ENCODE assay signal across 24 cellular contexts in genomic region chr2:200993097-200993496, GRCh38. TPM values are rescaled to one million over a fixed set of nuclear protein-coding genes. Genes with fewer than 3 reads are reported as not detected.
A peak's percentile ranks its signal among the peaks of the same experiment; 100 is the strongest.
DNase-seq lines count a peak whose midpoint lies in the region; ATAC-seq and TF ChIP-seq lines count a peak whose summit lies in the region.
"Had no signal": no experiment of that assay in that cellular context is flagged by ENCODE, and none has a peak within 500 bp of the region (broad histone marks: within the 10 kb centered on the region; RNA-seq: fewer than 3 reads in every experiment).

No MANE protein-coding gene starts in this region.

- no peaks in the 10 kb centered on the region for H3K27me3 ChIP-seq in ACC112 (ENCODE audit: insufficient read depth, low read length)
- H3K27me3 ChIP-seq in lower lobe of right lung (ENCODE audit: low read depth): no peaks in the 10 kb centered on the region
- H3K27me3 ChIP-seq: gastroesophageal sphincter, right atrium auricular region, uterus had no signal

- TF ChIP-seq CTCF in fibroblast of villous mesenchyme (IDR thresholded peaks at IDR 0.05; ENCODE audit: insufficient read depth, low read depth, low read length): no peak
- TF ChIP-seq CTCF in lower lobe of right lung (IDR thresholded peaks at IDR 0.05): no peak

- DNase-seq in GM03348 (ENCODE audit: low spot score) (peak; percentile 49), amniotic epithelial cell (ENCODE audit: low read depth) (peak; percentile 59), fibroblast of villous mesenchyme (ENCODE audit: low read depth) (peak; percentile 70), NCI-H1694 (lab: John Stamatoyannopoulos, UW) (no peak), lower lobe of right lung (no peak), NCI-H1417 treated with DMSO at 0.1 percent for 48 hours (lab: John Stamatoyannopoulos, UW) (no peak)
- DNase-seq: ACHN; activated CD8-positive, alpha-beta memory T cell treated with anti-CD3 and anti-CD28 coated beads, Interleukin-2, amount 50 U/mL, for 48 hours; activated naive CD8-positive, alpha-beta T cell treated with anti-CD3 and anti-CD28 coated beads for 36 hours; GOT3; natural killer cell; NCI-H1417; NCI-H446 treated with DMSO at 0.1 percent for 48 hours; stimulated activated CD4-positive, alpha-beta T cell treated with anti-CD3 and anti-CD28 coated beads, Interleukin-12 subunit alpha, Interleukin-12 subunit beta, amount 100 ng/mL, for 4 hours; stimulated activated CD4-positive, alpha-beta T cell treated with anti-CD3 and anti-CD28 coated beads, Interleukin-4, amount 100 ng/mL, for 24 hours; stimulated activated naive B cell treated with anti-CD40 and anti-IgM and Interleukin-4, amounts not matched to agents 10 μg/mL and 1 μg/mL and 100 μg/mL, for 72 hours; T-helper 9 cell; uterus had no signal

- ATAC-seq in GM19463 (IDR thresholded peaks at IDR 0.05; ENCODE audit: unreplicated experiment): no peak
- no peak for ATAC-seq in lower lobe of right lung
- ATAC-seq: activated T-helper 17 cell treated with anti-CD3 and anti-CD28 coated beads, Interleukin-2, amount 50 U/mL, for 72 hours; gastroesophageal sphincter; natural killer cell; stimulated activated naive B cell treated with anti-CD40 and anti-IgM and Interleukin-4, amounts not matched to agents 10 μg/mL and 1 μg/mL and 100 μg/mL, for 72 hours; WTC11 had no signal

- H3K4me3 ChIP-seq in ACC112 (ENCODE audit: low read depth, low read length) (no peak overlapping the region), fibroblast of villous mesenchyme (ENCODE audit: low read depth, low read length) (no peak overlapping the region), lower lobe of right lung (no peak overlapping the region)
- H3K4me3 ChIP-seq: gastroesophageal sphincter, right atrium auricular region, uterus had no signal

- H3K36me3 ChIP-seq in ACC112 (ENCODE audit: insufficient read depth, low read length): 0 out of 2 replicates have a peak, but pooled peaks cover 4% of the 10 kb centered on the region
- H3K36me3 ChIP-seq in lower lobe of right lung: peaks cover 84% of the 10 kb centered on the region
- H3K36me3 ChIP-seq: uterus had no signal

- H2AFZ ChIP-seq in ACC112 (ENCODE audit: low read length, unreplicated experiment): no peak overlapping the region

- H3K27ac ChIP-seq in ACC112 (ENCODE audit: low read depth, low read length) (peak overlapping the region; percentile 14; the same call in 1 of the 2 replicates), lower lobe of right lung (no peak overlapping the region)
- H3K27ac ChIP-seq: gastroesophageal sphincter, right atrium auricular region, uterus had no signal

- H3K4me1 ChIP-seq in ACC112 (ENCODE audit: control insufficient read depth, insufficient read depth, low read length, unreplicated experiment) (peaks cover 4% of the 10 kb centered on the region), lower lobe of right lung (no peaks in the 10 kb centered on the region)
- H3K4me1 ChIP-seq: gastroesophageal sphincter, right atrium auricular region, uterus had no signal

- intact Hi-C loops in lower lobe of right lung (cut with DNase I): no loop called here

- H3K79me2 ChIP-seq in ACC112 (ENCODE audit: control insufficient read depth, insufficient read depth, low read length, unreplicated experiment): no peaks in the 10 kb centered on the region

- no peaks in the 10 kb centered on the region for H3K9me3 ChIP-seq in lower lobe of right lung
- H3K9me3 ChIP-seq: gastroesophageal sphincter, right atrium auricular region, uterus had no signal

RNA-seq across cellular contexts. Expression of gene ORC2, which starts 29.6 kb away (rescaled TPM):
- total RNA-seq in fibroblast of villous mesenchyme: 10.0 and 22.5 TPM in 2 replicates
- 28.6 TPM for total RNA-seq in lower lobe of right lung

Comparison
In these comparisons a context has a peak if more than half of its experiments do, and no peak if none do; other contexts are left out.
1. DNase-seq: peak in GM03348 (single experiment), amniotic epithelial cell (single experiment) and fibroblast of villous mesenchyme (single experiment); none in NCI-H1694 (single experiment), lower lobe of right lung (single experiment) and NCI-H1417 treated with DMSO at 0.1 percent for 48 hours (single experiment).